ENCODE assay signal across 11 cellular contexts in the genomic region with DNA sequence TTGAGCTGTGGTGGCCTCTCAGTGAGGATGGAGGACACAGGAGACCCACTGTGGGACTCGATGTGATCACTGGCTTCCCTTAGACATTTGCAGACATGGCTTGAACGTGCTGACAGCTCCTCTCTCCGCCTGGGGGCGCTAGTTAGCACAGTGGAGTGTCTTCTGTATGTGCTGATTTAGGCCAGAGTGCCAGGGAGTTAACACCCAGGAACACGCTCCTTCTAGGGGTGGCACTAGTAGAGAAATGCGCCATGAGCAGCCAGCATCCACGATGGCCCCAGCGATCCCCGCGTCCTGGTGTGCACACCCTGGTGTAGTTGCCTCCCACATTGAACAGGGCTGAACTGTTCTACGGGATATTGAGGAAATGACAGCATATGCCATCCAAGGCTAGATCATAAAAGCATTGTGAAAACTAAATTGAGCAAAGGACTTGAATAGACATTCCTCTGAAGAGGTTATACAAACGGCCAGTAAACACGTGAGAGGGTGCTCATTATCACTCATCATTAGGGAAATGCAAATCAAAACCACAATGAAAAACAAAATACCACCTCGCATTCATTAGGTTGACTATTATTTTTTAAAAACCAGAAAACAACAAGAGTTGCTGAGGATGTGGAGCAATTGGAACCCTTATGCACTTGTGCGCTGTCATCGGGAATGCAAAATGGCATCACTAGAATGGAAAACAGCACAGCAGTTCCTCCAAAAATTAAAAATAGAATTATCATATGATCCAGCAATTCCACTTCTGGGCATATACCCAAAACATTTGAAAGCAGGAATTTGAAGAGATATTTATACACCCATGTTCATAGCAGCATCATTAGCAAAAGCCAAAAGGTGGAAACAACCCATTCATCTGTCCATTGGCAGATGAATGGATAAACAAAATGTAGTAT. TPM values are rescaled to one million over a fixed set of nuclear protein-coding genes. Genes with fewer than 3 reads are reported as not detected.
DNase-seq lines count a peak whose midpoint lies in the region; ATAC-seq and TF ChIP-seq lines count a peak whose summit lies in the region.
"Had no signal": no experiment of that assay in that cellular context is flagged by ENCODE, and none has a peak within 500 bp of the region (broad histone marks: within the 10 kb centered on the region; RNA-seq: fewer than 3 reads in every experiment).

No MANE protein-coding gene starts in this region.

- H3K27ac ChIP-seq in IMR-90 (ENCODE audit: insufficient read depth, low read length) (no peak overlapping the region), mesendoderm (ENCODE audit: low read depth, low read length) (no peak overlapping the region)

- no peak overlapping the region for H2AFZ ChIP-seq in IMR-90 (replicated peaks; ENCODE audit: low read length, poor library complexity)

- TF ChIP-seq RAD21 in IMR-90 (IDR thresholded peaks at IDR 0.05; ENCODE audit: low read length) = no peak

- peaks cover 5% of the 10 kb centered on the region for H3K9me1 ChIP-seq in IMR-90 (ENCODE audit: insufficient read depth, low read length)

- no peak overlapping the region for H2BK20ac ChIP-seq in IMR-90 (ENCODE audit: low read depth, low read length)

- peaks cover 5% of the 10 kb centered on the region for H3K9me3 ChIP-seq in IMR-90 (ENCODE audit: control insufficient read depth, insufficient read depth, low read length)

- H3K9ac ChIP-seq in IMR-90 (ENCODE audit: low read depth, low read length) = no peak overlapping the region
- no peak overlapping the region for H3K9ac ChIP-seq in mesendoderm (ENCODE audit: low read length)

- H3K4ac ChIP-seq in IMR-90 (ENCODE audit: low read depth, low read length) (no peak overlapping the region), mesendoderm (ENCODE audit: low read depth, low read length) (no peak overlapping the region)

- no peak for TF ChIP-seq CTCF in IMR-90 (conservative IDR thresholded peaks at IDR 0.05; ENCODE audit: low read depth, low read length)
- TF ChIP-seq CTCF in cardiac fibroblast (IDR thresholded peaks at IDR 0.05; ENCODE audit: low read depth, low read length) = peak; percentile 14

- no peak overlapping the region for H4K91ac ChIP-seq in IMR-90 (ENCODE audit: insufficient read depth, low read depth, low read length)

- WGBS in IMR-90 (ENCODE audit: extremely low coverage in 2 of 2, insufficient read length in 1 of 2), 2 experiments = 65% methylated on average over 3 of the region's 16 CpGs; no CpG with 5 or more reads in 1 of the 2 experiments
- WGBS in mesendoderm (ENCODE audit: extremely low coverage, insufficient coverage, low lambda C conversion rate) = no CpG with 5 or more reads among the region's 16 CpGs

- no peak overlapping the region for H2BK15ac ChIP-seq in IMR-90 (ENCODE audit: low read depth, low read length)
- H2BK15ac ChIP-seq in mesendoderm (replicated peaks; ENCODE audit: low read depth) = no peak overlapping the region

- intact Hi-C loops in IMR-90 (cut with micrococcal nuclease) = no loop called here

- BruUV-seq in IMR-90 (replicated peaks; lab: Mats Ljungman, UMichigan) = no TSS peak

- peaks cover 14% of the 10 kb centered on the region for H3K27me3 ChIP-seq in IMR-90 (ENCODE audit: control insufficient read depth, insufficient read depth, low read length)
- H3K27me3 ChIP-seq in mesendoderm (ENCODE audit: insufficient read depth, low read length, poor library complexity) = no peaks in the 10 kb centered on the region
- H3K27me3 ChIP-seq: uterus had no signal

- H4K5ac ChIP-seq in IMR-90 (ENCODE audit: low read depth, low read length) (no peak overlapping the region), mesendoderm (ENCODE audit: low read length) (no peak overlapping the region)

- H3K18ac ChIP-seq in IMR-90 (ENCODE audit: low read depth, low read length) (no peak overlapping the region), mesendoderm (ENCODE audit: low read length) (no peak overlapping the region)

- H3K4me1 ChIP-seq in IMR-90 (ENCODE audit: control insufficient read depth, insufficient read depth, low read length) = peaks cover 5% of the 10 kb centered on the region; the same call in 1 of the 2 replicates
- H3K4me1 ChIP-seq in mesendoderm (ENCODE audit: control insufficient read depth, low read depth, low read length) = no peaks in the 10 kb centered on the region
- H3K4me1 ChIP-seq: uterus had no signal

- no peaks in the 10 kb centered on the region for H3K36me3 ChIP-seq in IMR-90 (ENCODE audit: control insufficient read depth, insufficient read depth, low read length)
- no peaks in the 10 kb centered on the region for H3K36me3 ChIP-seq in mesendoderm (ENCODE audit: control insufficient read depth, insufficient read depth, low read length)
- H3K36me3 ChIP-seq: uterus had no signal

- in situ Hi-C loops in IMR-90 (cut with MboI; ENCODE audit: low sequenced_read_pairs) = no loop called here

- H2AK5ac ChIP-seq in IMR-90 (ENCODE audit: low read depth, low read length) (no peak overlapping the region), mesendoderm (ENCODE audit: low read length) (no peak overlapping the region)

- no peak for TF ChIP-seq POLR2A in IMR-90 (IDR thresholded peaks at IDR 0.05; ENCODE audit: low read depth, low read length)

- H4K8ac ChIP-seq in IMR-90 (ENCODE audit: low read depth in 2 of 2, low read length in 2 of 2) (no peak overlapping the region), mesendoderm (ENCODE audit: low read depth, low read length) (no peak overlapping the region)

- no peak overlapping the region for H3K14ac ChIP-seq in IMR-90 (replicated peaks; ENCODE audit: low read depth, low read length)

- H3K4me3 ChIP-seq in IMR-90 (ENCODE audit: insufficient read depth, low read depth, low read length) (no peak overlapping the region), cardiac fibroblast (replicated peaks in 1 of 2; ENCODE audit: low read depth in 2 of 2, low read length in 2 of 2) (no peak overlapping the region), mesendoderm (ENCODE audit: low read length) (no peak overlapping the region)
- H3K4me3 ChIP-seq: uterus had no signal

- H3K23ac ChIP-seq in IMR-90 (ENCODE audit: low read depth, low read length) (no peak overlapping the region), mesendoderm (ENCODE audit: low read length) (no peak overlapping the region)

- H4K20me1 ChIP-seq in IMR-90 (ENCODE audit: insufficient read depth, low read length) = no peaks in the 10 kb centered on the region

- peak overlapping the region; percentile 55 for H2AK9ac ChIP-seq in IMR-90 (replicated peaks; ENCODE audit: low read depth, low read length, poor library complexity)

- CTCF ChIA-PET in IMR-90 (lab: Yijun Ruan, JAX) = interaction anchor here (1.2 kb wide), 1 partner anchor 24 kb away, joined by 3 read pairs; no protein-coding TSS in a partner anchor

- H2BK5ac ChIP-seq in IMR-90 (ENCODE audit: low read depth, low read length, poor library complexity, severe bottlenecking) (no peak overlapping the region), mesendoderm (ENCODE audit: low read length) (no peak overlapping the region)

- POLR2A ChIA-PET in IMR-90 (lab: Charles Lee; ENCODE audit: unreplicated experiment) = no interaction called here

- ATAC-seq in IMR-90 (ENCODE audit: low read depth) = no peak
- no peak for ATAC-seq in GM18861 (IDR thresholded peaks at IDR 0.05; ENCODE audit: unreplicated experiment)

- no peaks in the 10 kb centered on the region for H3K79me1 ChIP-seq in IMR-90 (ENCODE audit: low read depth in 1 of 2, low read length in 2 of 2)
- no peaks in the 10 kb centered on the region for H3K79me1 ChIP-seq in mesendoderm (ENCODE audit: low read length)

- H3K56ac ChIP-seq in IMR-90 (ENCODE audit: extremely low read depth, insufficient read depth, low read length) (no peak overlapping the region), mesendoderm (ENCODE audit: low read length) (no peak overlapping the region)

- peak; percentile 47 for DNase-seq in ELF-1 (ENCODE audit: low read depth, low spot score)
- no peak for DNase-seq in IMR-90
- DNase-seq in cardiac fibroblast (ENCODE audit: low read depth in 2 of 2) = peak; percentile 20 to 63
- peak; percentile 81 for DNase-seq in mesendoderm
- DNase-seq in activated effector memory CD4-positive, alpha-beta T cell treated with anti-CD3 and anti-CD28 coated beads, Interleukin-2, amount 50 U/mL, for 16 hours = no peak
- DNase-seq in middle frontal gyrus (ENCODE audit: extremely low spot score, low spot score) = no peak
- no peak for DNase-seq in SW480 (ENCODE audit: low spot score)
- DNase-seq: NCI-H2081 treated with DMSO at 0.1 percent for 48 hours, uterus had no signal

- dilution Hi-C loops in IMR-90 (cut with HindIII; ENCODE audit: low sequenced_read_pairs, unreplicated experiment) = no loop called here

- no peaks in the 10 kb centered on the region for H3K79me2 ChIP-seq in mesendoderm (ENCODE audit: control insufficient read depth, insufficient read depth, low read length)

- H2BK120ac ChIP-seq in IMR-90 (ENCODE audit: low read depth, low read length) (no peak overlapping the region), mesendoderm (ENCODE audit: low read depth, low read length) (no peak overlapping the region)

- H3K4me2 ChIP-seq in IMR-90 (ENCODE audit: low read depth, low read length) (no peak overlapping the region), mesendoderm (ENCODE audit: low read length) (no peak overlapping the region)

TF ChIP-seq in IMR-90, 13 proteins besides CTCF, POLR2A, EP300 and RAD21 (continues in another document):
- no peak for TF ChIP-seq MAFK (IDR thresholded peaks at IDR 0.05; ENCODE audit: low read depth, low read length)
- TF ChIP-seq BHLHE40 (IDR thresholded peaks at IDR 0.05; ENCODE audit: low read depth, low read length) = no peak
- no peak for TF ChIP-seq SMC3 (IDR thresholded peaks at IDR 0.05; ENCODE audit: low read depth, low read length)
- no peak for TF ChIP-seq CHD1 (IDR thresholded peaks at IDR 0.05; ENCODE audit: low read depth, low read length)
- TF ChIP-seq, protein P1, sequence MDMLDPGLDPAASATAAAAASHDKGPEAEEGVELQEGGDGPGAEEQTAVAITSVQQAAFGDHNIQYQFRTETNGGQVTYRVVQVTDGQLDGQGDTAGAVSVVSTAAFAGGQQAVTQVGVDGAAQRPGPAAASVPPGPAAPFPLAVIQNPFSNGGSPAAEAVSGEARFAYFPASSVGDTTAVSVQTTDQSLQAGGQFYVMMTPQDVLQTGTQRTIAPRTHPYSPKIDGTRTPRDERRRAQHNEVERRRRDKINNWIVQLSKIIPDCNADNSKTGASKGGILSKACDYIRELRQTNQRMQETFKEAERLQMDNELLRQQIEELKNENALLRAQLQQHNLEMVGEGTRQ (IDR thresholded peaks at IDR 0.05; ENCODE audit: low read depth, low read length) = no peak

RNA-seq across cellular contexts. Expression of a gene that starts 11.6 kb away (rescaled TPM):
- total RNA-seq in IMR-90 (2012; rRNA removed) = not detected in 2 replicates
- polyA plus RNA-seq in IMR-90 (2012; rRNA removed) = not detected in 2 replicates
- not detected in 2 replicates for polyA plus RNA-seq in IMR-90 (2012; cell fraction: cytosol; rRNA removed)
- polyA plus RNA-seq in IMR-90 (2012; cell fraction: nucleus; rRNA removed; ENCODE audit: low replicate concordance) = not detected in 2 replicates
- 0.15 TPM for polyA plus RNA-seq in mesendoderm (2013, experiment 1 of 2)
- 0.20 TPM for polyA plus RNA-seq in mesendoderm (2013, experiment 2 of 2)
- total RNA-seq: kidney epithelial cell had no signal

RNA-seq across cellular contexts. Expression of a gene that starts 50.8 kb away (rescaled TPM):
- not detected in 2 replicates for total RNA-seq in IMR-90 (2012; rRNA removed)
- polyA plus RNA-seq in IMR-90 (2012; rRNA removed) = not detected in 2 replicates
- polyA plus RNA-seq in IMR-90 (2012; cell fraction: cytosol; rRNA removed) = not detected in 2 replicates
- not detected in 2 replicates for polyA plus RNA-seq in IMR-90 (2012; cell fraction: nucleus; rRNA removed; ENCODE audit: low replicate concordance)
- polyA plus RNA-seq in mesendoderm (2013, experiment 1 of 2) = not detected
- polyA plus RNA-seq in mesendoderm (2013, experiment 2 of 2) = not detected
- total RNA-seq: kidney epithelial cell, uterus had no signal

Comparison
In these comparisons a context has a peak if more than half of its experiments do, and no peak if none do; other contexts are left out.
1. DNase-seq: peak in ELF-1 (single experiment), cardiac fibroblast (2 of 2) and mesendoderm (single experiment); none in IMR-90 (single experiment), activated effector memory CD4-positive, alpha-beta T cell treated with anti-CD3 and anti-CD28 coated beads, Interleukin-2, amount 50 U/mL, for 16 hours (single experiment), middle frontal gyrus (single experiment) and SW480 (single experiment).